ENCODE assay signal across 8 cellular contexts in genomic region chr1:39408641-39409054, GRCh38.
DNase-seq lines count a peak whose midpoint lies in the region; ATAC-seq and TF ChIP-seq lines count a peak whose summit lies in the region.

No MANE protein-coding gene starts in this region.

- H3K9ac ChIP-seq in SU-DHL-6 (ENCODE audit: low read length), result peak overlapping the region; percentile 58
- H3K9ac ChIP-seq in parathyroid adenoma, result peak overlapping the region; percentile 28

- no peaks in the 10 kb centered on the region for H3K9me3 Mint-ChIP-seq in activated naive CD8-positive, alpha-beta T cell treated with anti-CD3 and anti-CD28 coated beads, Interleukin-2, amount 50 U/mL, for 24 hours

- H4K20me1 ChIP-seq in SU-DHL-6 (ENCODE audit: low read depth, low read length), result 0 out of 2 replicates have a peak, but pooled peaks cover 3% of the 10 kb centered on the region

- H3K27me3 ChIP-seq in SU-DHL-6 (ENCODE audit: low read length), result no peaks in the 10 kb centered on the region
- no peaks in the 10 kb centered on the region for H3K27me3 ChIP-seq in parathyroid adenoma (ENCODE audit: control insufficient read depth, insufficient read depth, low read length)
- no peaks in the 10 kb centered on the region for H3K27me3 ChIP-seq in tibial nerve

- H3K9me3 ChIP-seq in SU-DHL-6 (ENCODE audit: insufficient read depth, low read length) (no peaks in the 10 kb centered on the region), parathyroid adenoma (ENCODE audit: control insufficient read depth, low read length) (no peaks in the 10 kb centered on the region), tibial nerve (no peaks in the 10 kb centered on the region)

- TF ChIP-seq CTCF in SU-DHL-6 (IDR thresholded peaks at IDR 0.05; ENCODE audit: insufficient read depth, low read length, poor library complexity, severe bottlenecking) (no peak), parathyroid adenoma (IDR thresholded peaks at IDR 0.05) (no peak), tibial nerve (IDR thresholded peaks at IDR 0.05) (peak in 1 of 5 experiments; percentile 10)

- no peak overlapping the region for H2AFZ ChIP-seq in SU-DHL-6 (ENCODE audit: low read depth, low read length, severe bottlenecking)
- H2AFZ ChIP-seq in parathyroid adenoma, result peak overlapping the region; percentile 64

- intact Hi-C loops in cardiac septum (cut with DNase I), result loop anchor here (2.0 to 5.0 kb wide), 2 partner anchors 14 to 301 kb away; no protein-coding TSS in a partner anchor

- peak; percentile 75 for ATAC-seq in HG02678 (IDR thresholded peaks at IDR 0.05; ENCODE audit: unreplicated experiment)
- peak; percentile 87 for ATAC-seq in activated naive CD8-positive, alpha-beta T cell treated with anti-CD3 and anti-CD28 coated beads, Interleukin-2, amount 50 U/mL, for 24 hours

- peaks cover 7% of the 10 kb centered on the region for H3K36me3 Mint-ChIP-seq in activated naive CD8-positive, alpha-beta T cell treated with anti-CD3 and anti-CD28 coated beads, Interleukin-2, amount 50 U/mL, for 24 hours (ENCODE audit: low read depth)

- H3K9me2 ChIP-seq in SU-DHL-6 (replicated peaks; ENCODE audit: insufficient read depth, low read length), result no peaks in the 10 kb centered on the region

- H3K4me1 Mint-ChIP-seq in activated naive CD8-positive, alpha-beta T cell treated with anti-CD3 and anti-CD28 coated beads, Interleukin-2, amount 50 U/mL, for 24 hours, result peaks cover 60% of the 10 kb centered on the region

- peak overlapping the region; percentile 89 for H3K4me3 ChIP-seq in GM08714 (ENCODE audit: low read length)
- peak overlapping the region; percentile 50 for H3K4me3 ChIP-seq in SU-DHL-6 (ENCODE audit: insufficient read depth, low read length, poor library complexity, severe bottlenecking)
- H3K4me3 ChIP-seq in parathyroid adenoma (ENCODE audit: low read depth, low read length), result peak overlapping the region; percentile 54
- H3K4me3 ChIP-seq in tibial nerve, result peak overlapping the region; percentile 50 to 88 (median 70)

- H3K27ac Mint-ChIP-seq in activated naive CD8-positive, alpha-beta T cell treated with anti-CD3 and anti-CD28 coated beads, Interleukin-2, amount 50 U/mL, for 24 hours, result no peak overlapping the region

- H3K4me3 Mint-ChIP-seq in activated naive CD8-positive, alpha-beta T cell treated with anti-CD3 and anti-CD28 coated beads, Interleukin-2, amount 50 U/mL, for 24 hours, result peak overlapping the region; percentile 79

- H3F3A ChIP-seq in SU-DHL-6 (ENCODE audit: insufficient read depth), result peaks cover 26% of the 10 kb centered on the region

- peaks cover 22% of the 10 kb centered on the region for H3K4me1 ChIP-seq in parathyroid adenoma
- peaks cover 0 to 73% (median 48%) of the 10 kb centered on the region in 4 donors for H3K4me1 ChIP-seq in tibial nerve

- H3K27me3 Mint-ChIP-seq in activated naive CD8-positive, alpha-beta T cell treated with anti-CD3 and anti-CD28 coated beads, Interleukin-2, amount 50 U/mL, for 24 hours, result no peaks in the 10 kb centered on the region

- peak; percentile 96 for DNase-seq in NCI-H128 (lab: John Stamatoyannopoulos, UW; ENCODE audit: unreplicated experiment)
- DNase-seq in activated naive CD8-positive, alpha-beta T cell treated with anti-CD3 and anti-CD28 coated beads, Interleukin-2, amount 50 U/mL, for 24 hours, result peak; percentile 83
- DNase-seq in cardiac septum (ENCODE audit: low spot score), result peak; percentile 97
- DNase-seq in tibial nerve (ENCODE audit: low spot score in 2 of 2), result peak; percentile 89 to 90

- H3K4me2 ChIP-seq in SU-DHL-6 (ENCODE audit: low read depth, low read length, poor library complexity, severe bottlenecking) (peak overlapping the region; percentile 62), parathyroid adenoma (ENCODE audit: low read length) (peak overlapping the region; percentile 87)

- no peaks in the 10 kb centered on the region for H3K36me3 ChIP-seq in SU-DHL-6 (ENCODE audit: low read length)
- H3K36me3 ChIP-seq in parathyroid adenoma (ENCODE audit: control insufficient read depth, insufficient read depth, low read length), result no peaks in the 10 kb centered on the region
- H3K36me3 ChIP-seq in tibial nerve, result peaks cover 0 to 8% (median 0%) of the 10 kb centered on the region in 3 donors

- H3K27ac ChIP-seq in SU-DHL-6 (ENCODE audit: low read depth, low read length), result no peak overlapping the region
- peak overlapping the region; percentile 87 for H3K27ac ChIP-seq in parathyroid adenoma
- H3K27ac ChIP-seq in tibial nerve, result peak overlapping the region; percentile 85 to 96 (median 94)

- WGBS in tibial nerve, 2 donors, result 0% methylated on average over 16 to 29 of the region's 53 CpGs

- peak; percentile 38 to 56 for TF ChIP-seq EP300 in tibial nerve (IDR thresholded peaks at IDR 0.05)

- H3K79me2 ChIP-seq in SU-DHL-6 (ENCODE audit: insufficient read depth, low read length) (0 out of 2 replicates have a peak, but pooled peaks cover 3% of the 10 kb centered on the region), parathyroid adenoma (no peaks in the 10 kb centered on the region)

- peak in 1 of 2 donors; percentile 15 for TF ChIP-seq POLR2A in tibial nerve (IDR thresholded peaks at IDR 0.05)
